Comparison of ENCODE assay signal across 1 cellular context in the genomic region with DNA sequence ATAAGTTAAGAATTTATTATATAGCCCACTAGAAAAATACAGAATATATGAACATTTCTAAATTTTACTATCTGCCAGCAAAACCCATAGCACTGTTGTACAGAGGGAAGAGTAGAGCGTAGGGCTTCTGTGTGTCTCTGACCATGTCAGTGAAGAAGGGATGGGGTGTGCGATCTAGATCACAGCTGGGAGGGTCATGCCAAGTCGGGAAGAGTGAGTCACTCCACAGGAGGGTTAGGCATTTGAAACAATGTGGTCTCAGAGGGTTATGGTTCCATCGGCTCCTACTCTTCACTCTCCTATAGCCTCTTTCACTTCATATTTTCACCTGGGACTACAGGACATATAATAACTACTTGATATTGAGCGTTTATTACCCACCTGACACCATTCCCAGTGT.
TF ChIP-seq lines count a peak whose summit lies in the region.

No MANE protein-coding gene starts in this region.

TF ChIP-seq in IMR-90, 13 proteins besides CTCF, POLR2A, EP300 and RAD21 (continued from another document):
- TF ChIP-seq MAZ (IDR thresholded peaks at IDR 0.05; ENCODE audit: borderline replicate concordance, low read depth, low read length) (no peak), FOS (IDR thresholded peaks at IDR 0.05; ENCODE audit: low read depth, low read length) (no peak)
- TF ChIP-seq, protein P1, sequence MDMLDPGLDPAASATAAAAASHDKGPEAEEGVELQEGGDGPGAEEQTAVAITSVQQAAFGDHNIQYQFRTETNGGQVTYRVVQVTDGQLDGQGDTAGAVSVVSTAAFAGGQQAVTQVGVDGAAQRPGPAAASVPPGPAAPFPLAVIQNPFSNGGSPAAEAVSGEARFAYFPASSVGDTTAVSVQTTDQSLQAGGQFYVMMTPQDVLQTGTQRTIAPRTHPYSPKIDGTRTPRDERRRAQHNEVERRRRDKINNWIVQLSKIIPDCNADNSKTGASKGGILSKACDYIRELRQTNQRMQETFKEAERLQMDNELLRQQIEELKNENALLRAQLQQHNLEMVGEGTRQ (IDR thresholded peaks at IDR 0.05; ENCODE audit: low read depth, low read length), result no peak
TF ChIP-seq in IMR-90: peak in this region for 0.
